Comparison of ENCODE assay signal across 23 cellular contexts in genomic region chr10:102497545-102497944, GRCh38. TPM values are rescaled to one million over a fixed set of nuclear protein-coding genes. Genes with fewer than 3 reads are reported as not detected.
DNase-seq lines count a peak whose midpoint lies in the region; ATAC-seq, FAIRE-seq and TF ChIP-seq lines count a peak whose summit lies in the region.
"Had no signal": no experiment of that assay in that cellular context is flagged by ENCODE, and none has a peak within 500 bp of the region (broad histone marks: within the 10 kb centered on the region; RNA-seq: fewer than 3 reads in every experiment).

No MANE protein-coding gene starts in this region.

- BruUV-seq in HepG2 (replicated peaks; lab: Mats Ljungman, UMichigan): no TSS peak

- H3K27me3 ChIP-seq in HepG2 (ENCODE audit: control insufficient read depth in 1 of 2, insufficient read depth in 2 of 2, low read length in 2 of 2) (no peaks in the 10 kb centered on the region; a peak in 1 of 5 replicates), right lobe of liver (no peaks in the 10 kb centered on the region), esophagus muscularis mucosa (no peaks in the 10 kb centered on the region), sigmoid colon (no peaks in the 10 kb centered on the region)
- H3K27me3 ChIP-seq: BLaER1 had no signal

- CTCF ChIA-PET in HepG2 (lab: Yijun Ruan, JAX; ENCODE audit: low intra/inter-chr PET ratio, low total read pairs): no interaction called here

- intact Hi-C loops in HepG2 (cut with micrococcal nuclease; ENCODE audit: unreplicated experiment) (no loop called here), right lobe of liver (cut with DNase I) (no loop called here), esophagus muscularis mucosa (cut with DNase I) (no loop called here), sigmoid colon (cut with DNase I) (no loop called here)

- H3K79me2 ChIP-seq in HepG2 (ENCODE audit: insufficient read depth, low read length): peaks cover 75% of the 10 kb centered on the region

- H3K4me2 ChIP-seq in HepG2 (ENCODE audit: low read depth, low read length): no peak overlapping the region
- H3K4me2 ChIP-seq: BLaER1 had no signal

- no peaks in the 10 kb centered on the region; the same call in none of the 2 replicates for H4K20me1 ChIP-seq in HepG2 (ENCODE audit: insufficient read depth, low read length)

- in situ Hi-C loops in HepG2 (cut with HindIII; ENCODE audit: extremely low pct_ligation_motif_present, low pct_unique_long_range_greater_than_20kb): no loop called here

- TF ChIP-seq POLR2A in HepG2 (IDR thresholded peaks at IDR 0.05; ENCODE audit: insufficient read depth in 1 of 2, low read depth in 2 of 2, low read length in 2 of 2) (no peak), right lobe of liver (IDR thresholded peaks at IDR 0.05) (no peak), esophagus muscularis mucosa (IDR thresholded peaks at IDR 0.05; ENCODE audit: low read depth) (no peak), sigmoid colon (IDR thresholded peaks at IDR 0.05) (no peak), erythroblast (IDR thresholded peaks at IDR 0.05; ENCODE audit: low read length) (no peak)

- POLR2A ChIA-PET in HepG2 (lab: Yijun Ruan, JAX): no interaction called here

- H3K4me1 ChIP-seq in HepG2 (ENCODE audit: insufficient read depth, low read length) (peaks cover 43% of the 10 kb centered on the region), right lobe of liver (peaks cover 0 to 9% (median 4%) of the 10 kb centered on the region in 4 donors), esophagus muscularis mucosa (peaks cover 33 to 89% (median 87%) of the 10 kb centered on the region in 4 donors), sigmoid colon (peaks cover 0 to 89% (median 81%) of the 10 kb centered on the region in 4 donors)

- no peaks in the 10 kb centered on the region for H3K9me3 ChIP-seq in HepG2 (ENCODE audit: low read length)
- H3K9me3 ChIP-seq in right lobe of liver: no peaks in the 10 kb centered on the region
- H3K9me3 ChIP-seq in esophagus muscularis mucosa: no peaks in the 10 kb centered on the region
- H3K9me3 ChIP-seq in sigmoid colon: no peaks in the 10 kb centered on the region
- H3K9me3 ChIP-seq: BLaER1 had no signal

- WGBS in HepG2 (ENCODE audit: low lambda C conversion rate): 100% methylated on average over 1 of the region's 1 CpG
- 89% methylated on average over 1 of the region's 1 CpG for WGBS in right lobe of liver (ENCODE audit: insufficient coverage, low coverage, low lambda C conversion rate, missing lambda C conversion rate)
- 96% methylated on average over 1 of the region's 1 CpG for WGBS in esophagus muscularis mucosa
- WGBS in sigmoid colon, 2 donors: 95 to 97% methylated on average over 1 of the region's 1 CpG

- H3K4me3 ChIP-seq in HepG2 (replicated peaks in 1 of 3; ENCODE audit: insufficient read depth in 1 of 3, low read depth in 2 of 3, low read length in 3 of 3): no peak overlapping the region
- no peak overlapping the region for H3K4me3 ChIP-seq in right lobe of liver
- H3K4me3 ChIP-seq in esophagus muscularis mucosa: no peak overlapping the region
- no peak overlapping the region for H3K4me3 ChIP-seq in sigmoid colon
- H3K4me3 ChIP-seq: BLaER1, GM23248 had no signal

- TF ChIP-seq EP300 in HepG2 (IDR thresholded peaks at IDR 0.05; ENCODE audit: low read depth in 2 of 2, low read length in 2 of 2) (no peak), HepG2 (CRISPR knock-in tag; IDR thresholded peaks at IDR 0.05; ENCODE audit: borderline replicate concordance) (no peak), esophagus muscularis mucosa (IDR thresholded peaks at IDR 0.05) (no peak), sigmoid colon (IDR thresholded peaks at IDR 0.05) (no peak)

- no peak for FAIRE-seq in HepG2 (lab: Jason Lieb, UNC)
- FAIRE-seq: GM12892, GM18507 had no signal

- TF ChIP-seq CTCF in HepG2 (CRISPR knock-in tag; IDR thresholded peaks at IDR 0.05) (no peak), right lobe of liver (IDR thresholded peaks at IDR 0.05) (no peak), esophagus muscularis mucosa (IDR thresholded peaks at IDR 0.05) (no peak), sigmoid colon (IDR thresholded peaks at IDR 0.05) (no peak)

- ATAC-seq in HepG2 (no peak), right lobe of liver (no peak), HG03175 (IDR thresholded peaks at IDR 0.05; ENCODE audit: unreplicated experiment) (no peak)
- ATAC-seq: HCT116 had no signal

- no peak overlapping the region for H2AFZ ChIP-seq in HepG2 (ENCODE audit: low read length)
- H2AFZ ChIP-seq: GM23248 had no signal

- H3K9ac ChIP-seq in HepG2 (ENCODE audit: insufficient read depth, low read depth, low read length): no peak overlapping the region
- H3K9ac ChIP-seq: BLaER1, GM23248 had no signal

- H3K36me3 ChIP-seq in HepG2 (replicated peaks in 1 of 2; ENCODE audit: control insufficient read depth in 1 of 2, insufficient read depth in 2 of 2, low read length in 2 of 2): peaks cover 0 to 2% of the 10 kb centered on the region in 2 experiments; a peak in 2 of 5 replicates
- H3K36me3 ChIP-seq in right lobe of liver: peaks cover 0 to 3% (median 0%) of the 10 kb centered on the region in 4 donors
- peaks cover 0 to 10% (median 4%) of the 10 kb centered on the region in 4 donors for H3K36me3 ChIP-seq in esophagus muscularis mucosa
- H3K36me3 ChIP-seq in sigmoid colon: no peaks in the 10 kb centered on the region

- TF ChIP-seq RAD21 in HepG2 (CRISPR knock-in tag; IDR thresholded peaks at IDR 0.05): no peak

- no peak for DNase-seq in HepG2 (ENCODE audit: low spot score)
- DNase-seq in right lobe of liver: no peak
- no peak for DNase-seq in esophagus muscularis mucosa (ENCODE audit: extremely low spot score)
- DNase-seq in sigmoid colon: no peak
- DNase-seq in kidney tubule cell (ENCODE audit: low spot score): no peak
- no peak for DNase-seq in erythroblast (lab: John Stamatoyannopoulos, UW)
- DNase-seq: 8988T; CD4-positive, alpha-beta memory T cell; DMS153; DMS79; GDM1; GM23248; IMR-90 had no signal

- H3K27ac ChIP-seq in HepG2 (ENCODE audit: extremely low read length, insufficient read depth, low read length) (no peak overlapping the region), right lobe of liver (no peak overlapping the region), esophagus muscularis mucosa (replicated peaks in 1 of 4) (peak overlapping the region in 3 of 4 donors; percentile 8 to 98 (median 96)), sigmoid colon (peak overlapping the region in 3 of 4 donors; percentile 33 to 95 (median 91))
- H3K27ac ChIP-seq: BLaER1, GM23248 had no signal

RNA-seq across cellular contexts. Expression of gene ACTR1A, which starts 5.0 kb away (rescaled TPM):
- 62.8 and 69.4 TPM in 2 replicates for total RNA-seq in HepG2 (2016; rRNA removed; fragmentation: Illumina TruSeq; extraction: Trizol)
- 14.7 and 16.3 TPM in 2 replicates for total RNA-seq in HepG2 (2016; cell fraction: cytosol; rRNA removed; fragmentation: Illumina TruSeq; extraction: Trizol; ENCODE audit: low read depth)
- 63.0 and 73.2 TPM in 2 replicates for total RNA-seq in HepG2 (2016; cell fraction: insoluble cytoplasmic fraction; rRNA removed; fragmentation: Illumina TruSeq; extraction: Trizol)
- total RNA-seq in HepG2 (2016; cell fraction: membrane; rRNA removed; fragmentation: Illumina TruSeq; extraction: Trizol): 32.7 and 37.9 TPM in 2 replicates
- 35.2 and 40.1 TPM in 2 replicates for total RNA-seq in HepG2 (2016; cell fraction: nucleus; rRNA removed; fragmentation: Illumina TruSeq; extraction: Trizol)
- 59.6 and 75.9 TPM in 2 replicates for polyA plus RNA-seq in HepG2 (2011; rRNA removed)
- 51.7 and 56.1 TPM in 2 replicates for polyA plus RNA-seq in HepG2 (2011; cell fraction: cytosol; rRNA removed)
- polyA plus RNA-seq in HepG2 (2011; cell fraction: nucleus; rRNA removed): 46.8 and 55.9 TPM in 2 replicates
- polyA plus RNA-seq in HepG2 (2012): 33.3 and 42.9 TPM in 2 replicates
- 13.4 and 14.5 TPM in 2 replicates for polyA plus RNA-seq in HepG2 (2016; cell fraction: cytosol; fragmentation: Illumina TruSeq; extraction: Trizol; ENCODE audit: low read depth)
- polyA plus RNA-seq in HepG2 (2016; cell fraction: insoluble cytoplasmic fraction; fragmentation: Illumina TruSeq; extraction: Trizol; ENCODE audit: low read depth): 64.8 and 71.3 TPM in 2 replicates
- 24.6 and 24.8 TPM in 2 replicates for polyA plus RNA-seq in HepG2 (2016; cell fraction: membrane; fragmentation: Illumina TruSeq; extraction: Trizol; ENCODE audit: low read depth)
- polyA plus RNA-seq in HepG2 (2016; cell fraction: nucleus; fragmentation: Illumina TruSeq; extraction: Trizol; ENCODE audit: insufficient read depth, low read depth): 49.5 and 54.0 TPM in 2 replicates
- polyA minus RNA-seq in HepG2 (2011; rRNA and poly(A)+ RNA removed; ENCODE audit: low replicate concordance): 150 and 215 TPM in 2 replicates
- 37.5 and 44.2 TPM in 2 replicates for polyA minus RNA-seq in HepG2 (2011; cell fraction: cytosol; rRNA and poly(A)+ RNA removed)
- polyA minus RNA-seq in HepG2 (2011; cell fraction: nucleus; rRNA and poly(A)+ RNA removed): 29.6 and 42.6 TPM in 2 replicates
- 10 to 100 TPM; 25.6 to 47.9 (median 31.3) TPM for total RNA-seq in right lobe of liver
- 100 to 1,000 TPM; 164 to 283 (median 229) TPM for total RNA-seq in esophagus muscularis mucosa
- 100 to 1,000 TPM; 124 to 146 (median 137) TPM for total RNA-seq in sigmoid colon
- 10 to 100 TPM; 48.6 to 75.0 (median 69.4) TPM for polyA plus RNA-seq in sigmoid colon

RNA-seq across cellular contexts. Expression of gene SUFU, which starts 6.2 kb away (rescaled TPM):
- total RNA-seq in HepG2 (2016; rRNA removed; fragmentation: Illumina TruSeq; extraction: Trizol): 2.9 and 4.0 TPM in 2 replicates
- 0.61 and 1.5 TPM in 2 replicates for total RNA-seq in HepG2 (2016; cell fraction: cytosol; rRNA removed; fragmentation: Illumina TruSeq; extraction: Trizol; ENCODE audit: low read depth)
- 2.6 and 3.8 TPM in 2 replicates for total RNA-seq in HepG2 (2016; cell fraction: insoluble cytoplasmic fraction; rRNA removed; fragmentation: Illumina TruSeq; extraction: Trizol)
- 1.7 and 1.8 TPM in 2 replicates for total RNA-seq in HepG2 (2016; cell fraction: membrane; rRNA removed; fragmentation: Illumina TruSeq; extraction: Trizol)
- total RNA-seq in HepG2 (2016; cell fraction: nucleus; rRNA removed; fragmentation: Illumina TruSeq; extraction: Trizol): 3.5 and 3.9 TPM in 2 replicates
- polyA plus RNA-seq in HepG2 (2011; rRNA removed): 5.5 and 6.7 TPM in 2 replicates
- 4.9 and 5.6 TPM in 2 replicates for polyA plus RNA-seq in HepG2 (2011; cell fraction: cytosol; rRNA removed)
- polyA plus RNA-seq in HepG2 (2011; cell fraction: nucleus; rRNA removed): 5.9 and 6.9 TPM in 2 replicates
- polyA plus RNA-seq in HepG2 (2012): 5.4 and 5.8 TPM in 2 replicates
- polyA plus RNA-seq in HepG2 (2016; cell fraction: cytosol; fragmentation: Illumina TruSeq; extraction: Trizol; ENCODE audit: low read depth): 0.36 and 0.45 TPM in 2 replicates
- polyA plus RNA-seq in HepG2 (2016; cell fraction: insoluble cytoplasmic fraction; fragmentation: Illumina TruSeq; extraction: Trizol; ENCODE audit: low read depth): 5.4 and 6.5 TPM in 2 replicates
- 1.2 and 1.4 TPM in 2 replicates for polyA plus RNA-seq in HepG2 (2016; cell fraction: membrane; fragmentation: Illumina TruSeq; extraction: Trizol; ENCODE audit: low read depth)
- polyA plus RNA-seq in HepG2 (2016; cell fraction: nucleus; fragmentation: Illumina TruSeq; extraction: Trizol; ENCODE audit: insufficient read depth, low read depth): 5.6 and 7.3 TPM in 2 replicates
- polyA minus RNA-seq in HepG2 (2011; rRNA and poly(A)+ RNA removed; ENCODE audit: low replicate concordance): 8.4 and 12.3 TPM in 2 replicates
- polyA minus RNA-seq in HepG2 (2011; cell fraction: cytosol; rRNA and poly(A)+ RNA removed): 4.6 and 5.1 TPM in 2 replicates
- polyA minus RNA-seq in HepG2 (2011; cell fraction: nucleus; rRNA and poly(A)+ RNA removed): 4.8 and 5.7 TPM in 2 replicates
- 1 to 10 TPM; 4.2 to 6.2 (median 5.1) TPM for total RNA-seq in right lobe of liver
- total RNA-seq in esophagus muscularis mucosa: 10 to 100 TPM in 2 of 4 donors, 1 to 10 TPM in 2; 5.0 to 11.7 (median 10.1) TPM
- 10 to 100 TPM in 1 of 4 donors, 1 to 10 TPM in 3; 5.0 to 10.5 (median 6.7) TPM for total RNA-seq in sigmoid colon
- 1 to 10 TPM; 1.2 to 6.6 (median 3.2) TPM for polyA plus RNA-seq in sigmoid colon

RNA-seq across cellular contexts. Expression of gene C10orf95, which starts 46.2 kb away (rescaled TPM):
- total RNA-seq in HepG2 (2016; rRNA removed; fragmentation: Illumina TruSeq; extraction: Trizol) (0.07 TPM in 1 of 2 replicates, not detected in the other), right lobe of liver (not detected), esophagus muscularis mucosa (1 to 10 TPM in 1 of 4 donors, not detected in 3; 1.0 TPM), sigmoid colon (under 1 TPM in 1 of 4 donors, not detected in 3; 0.36 TPM)
- 0.40 TPM in 1 of 2 replicates, not detected in the other for total RNA-seq in HepG2 (2016; cell fraction: cytosol; rRNA removed; fragmentation: Illumina TruSeq; extraction: Trizol; ENCODE audit: low read depth)
- not detected in 2 replicates for total RNA-seq in HepG2 (2016; cell fraction: insoluble cytoplasmic fraction; rRNA removed; fragmentation: Illumina TruSeq; extraction: Trizol)
- total RNA-seq in HepG2 (2016; cell fraction: membrane; rRNA removed; fragmentation: Illumina TruSeq; extraction: Trizol): 0.28 TPM in 1 of 2 replicates, not detected in the other
- not detected in 2 replicates for total RNA-seq in HepG2 (2016; cell fraction: nucleus; rRNA removed; fragmentation: Illumina TruSeq; extraction: Trizol)
- polyA plus RNA-seq in HepG2 (2011; rRNA removed) (0.05 TPM in 2 replicates), sigmoid colon (1 to 10 TPM in 2 of 3 donors, under 1 TPM in 1; 0.92 to 2.4 (median 1.1) TPM)
- 0.12 and 0.17 TPM in 2 replicates for polyA plus RNA-seq in HepG2 (2011; cell fraction: cytosol; rRNA removed)
- 0.19 TPM in 1 of 2 replicates, not detected in the other for polyA plus RNA-seq in HepG2 (2011; cell fraction: nucleus; rRNA removed)
- polyA plus RNA-seq in HepG2 (2012): 1.3 TPM in 2 replicates
- polyA plus RNA-seq in HepG2 (2016; cell fraction: cytosol; fragmentation: Illumina TruSeq; extraction: Trizol; ENCODE audit: low read depth): 0.15 and 0.16 TPM in 2 replicates
- 0.26 TPM in 1 of 2 replicates, not detected in the other for polyA plus RNA-seq in HepG2 (2016; cell fraction: insoluble cytoplasmic fraction; fragmentation: Illumina TruSeq; extraction: Trizol; ENCODE audit: low read depth)
- polyA plus RNA-seq in HepG2 (2016; cell fraction: membrane; fragmentation: Illumina TruSeq; extraction: Trizol; ENCODE audit: low read depth): 0.19 TPM in 1 of 2 replicates, not detected in the other
- polyA plus RNA-seq in HepG2 (2016; cell fraction: nucleus; fragmentation: Illumina TruSeq; extraction: Trizol; ENCODE audit: insufficient read depth, low read depth): not detected in 2 replicates
- 0.32 and 1.9 TPM in 2 replicates for polyA minus RNA-seq in HepG2 (2011; rRNA and poly(A)+ RNA removed; ENCODE audit: low replicate concordance)
- polyA minus RNA-seq in HepG2 (2011; cell fraction: cytosol; rRNA and poly(A)+ RNA removed): not detected in 2 replicates
- 0.39 TPM in 1 of 2 replicates, not detected in the other for polyA minus RNA-seq in HepG2 (2011; cell fraction: nucleus; rRNA and poly(A)+ RNA removed)
- total RNA-seq: A673, Daoy, GM23248, H4, IMR-90 had no signal
- polyA plus RNA-seq: AG04450, CD14-positive monocyte, GM23248, IMR-90 had no signal

Comparison
In these comparisons a context has a peak if more than half of its experiments do, and no peak if none do; other contexts are left out.
1. H3K27ac ChIP-seq: peak in esophagus muscularis mucosa (3 of 4) and sigmoid colon (3 of 4); none in HepG2 (single experiment) and right lobe of liver (0 of 3).